ENCODE assay signal across 8 cellular contexts in the genomic region with DNA sequence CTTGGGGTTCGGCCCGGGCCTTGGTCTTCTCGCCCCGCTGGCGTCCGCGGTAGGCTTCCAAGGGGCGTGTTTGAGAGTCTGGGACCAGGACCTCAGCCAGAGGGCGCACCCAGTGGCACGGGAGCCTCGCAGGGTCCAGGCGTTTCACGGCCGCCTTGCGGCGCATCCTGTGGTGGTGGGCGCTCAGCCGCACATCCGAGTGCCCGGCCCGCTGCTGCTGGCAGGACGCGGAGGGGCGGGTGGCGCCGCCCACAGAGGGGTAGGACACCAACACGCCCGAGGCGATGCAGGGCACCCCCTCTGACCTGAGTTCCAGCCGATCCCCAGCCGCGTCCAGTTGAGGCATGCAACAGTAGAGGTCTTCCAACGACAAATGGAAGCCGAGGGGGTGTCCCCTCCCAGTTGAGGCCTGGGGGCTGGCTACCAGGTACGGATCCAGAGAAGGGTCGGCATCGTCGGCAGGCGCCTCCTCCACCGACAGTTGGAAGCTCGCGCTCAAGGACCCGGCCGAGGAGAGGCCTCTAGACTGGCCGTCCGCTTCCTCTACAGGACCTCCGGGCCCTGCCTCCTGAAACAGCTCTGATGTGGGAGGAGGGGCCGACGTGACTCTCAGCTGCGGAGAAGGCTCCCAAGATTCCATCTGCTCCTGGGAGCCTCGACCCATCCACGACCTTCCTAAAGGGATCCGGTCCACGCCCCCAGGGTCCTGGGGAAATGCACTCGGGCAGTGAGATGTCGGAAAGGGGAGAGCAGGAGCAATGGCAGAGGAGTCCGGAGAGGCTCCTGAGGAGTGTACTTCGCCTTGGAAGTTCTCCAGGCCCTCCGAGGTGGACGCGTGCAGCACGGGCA. TPM values are rescaled to one million over a fixed set of nuclear protein-coding genes. Genes with fewer than 3 reads are reported as not detected.
DNase-seq lines count a peak whose midpoint lies in the region; TF ChIP-seq lines count a peak whose summit lies in the region.

No MANE protein-coding gene starts in this region.

- H3K4me3 Mint-ChIP-seq in activated CD4-positive, alpha-beta T cell treated with anti-CD3 and anti-CD28 coated beads, Interleukin-2, amount 10 ng/mL, durations not matched to agents 7 days and 5 days: peak overlapping the region; percentile 69

- DNase-seq in activated T-cell treated with anti-CD3 and anti-CD28 coated beads, Interleukin-2, amount 50 U/mL, for 1 hour: peak; percentile 49
- DNase-seq in activated T-cell treated with anti-CD3 and anti-CD28 coated beads for 4 hours: no peak
- peak; percentile 13 for DNase-seq in activated CD4-positive, alpha-beta T cell treated with anti-CD3 and anti-CD28 coated beads, Interleukin-2, amount 10 ng/mL, durations not matched to agents 7 days and 5 days
- DNase-seq in fibroblast of the aortic adventitia (ENCODE audit: low read depth): no peak
- DNase-seq in posterior cingulate gyrus: peak in 8 of 10 donors; percentile 45 to 93 (median 68)
- no peak for DNase-seq in T1000 (lab: John Stamatoyannopoulos, UW)
- no peak for DNase-seq in SHP77 (lab: John Stamatoyannopoulos, UW)
- no peak for DNase-seq in LoVo (ENCODE audit: low spot score)

- peak; percentile 23 for TF ChIP-seq CTCF in fibroblast of the aortic adventitia (IDR thresholded peaks at IDR 0.05; ENCODE audit: insufficient read depth, low read length)

- intact Hi-C loops in posterior cingulate gyrus (cut with DNase I): no loop called here

- CTCF ChIA-PET in activated CD4-positive, alpha-beta T cell treated with anti-CD3 and anti-CD28 coated beads, Interleukin-2, amount 10 ng/mL, durations not matched to agents 7 days and 5 days (lab: Charles Lee): interaction anchor here (1.4 kb wide), 1 partner anchor 23 kb away, joined by 3 read pairs; no protein-coding TSS in a partner anchor

- no peaks in the 10 kb centered on the region for H3K9me3 Mint-ChIP-seq in activated CD4-positive, alpha-beta T cell treated with anti-CD3 and anti-CD28 coated beads, Interleukin-2, amount 10 ng/mL, durations not matched to agents 7 days and 5 days

- peak overlapping the region; percentile 84 for H3K27ac Mint-ChIP-seq in activated CD4-positive, alpha-beta T cell treated with anti-CD3 and anti-CD28 coated beads, Interleukin-2, amount 10 ng/mL, durations not matched to agents 7 days and 5 days

- H3K4me3 ChIP-seq in fibroblast of the aortic adventitia (ENCODE audit: low read depth, low read length): peak overlapping the region; percentile 44

- POLR2A ChIA-PET in activated CD4-positive, alpha-beta T cell treated with anti-CD3 and anti-CD28 coated beads, Interleukin-2, amount 10 ng/mL, durations not matched to agents 7 days and 5 days (lab: Charles Lee): no interaction called here

- peaks cover under 1% of the 10 kb centered on the region for H3K27me3 Mint-ChIP-seq in activated CD4-positive, alpha-beta T cell treated with anti-CD3 and anti-CD28 coated beads, Interleukin-2, amount 10 ng/mL, durations not matched to agents 7 days and 5 days

- H3K4me1 Mint-ChIP-seq in activated CD4-positive, alpha-beta T cell treated with anti-CD3 and anti-CD28 coated beads, Interleukin-2, amount 10 ng/mL, durations not matched to agents 7 days and 5 days: peaks cover 27% of the 10 kb centered on the region

- no peaks in the 10 kb centered on the region for H3K36me3 Mint-ChIP-seq in activated CD4-positive, alpha-beta T cell treated with anti-CD3 and anti-CD28 coated beads, Interleukin-2, amount 10 ng/mL, durations not matched to agents 7 days and 5 days (ENCODE audit: low read depth)

RNA-seq across cellular contexts. Expression of gene C2orf81, which starts 6.3 kb away (rescaled TPM):
- 1 to 10 TPM; 3.0 to 3.3 TPM for total RNA-seq in activated CD4-positive, alpha-beta T cell treated with anti-CD3 and anti-CD28 coated beads, Interleukin-2, amount 10 ng/mL, durations not matched to agents 7 days and 5 days
- total RNA-seq in fibroblast of the aortic adventitia (ENCODE audit: low replicate concordance): 1.9 and 2.8 TPM in 2 replicates

RNA-seq across cellular contexts. Expression of gene WDR54, which starts 6.4 kb away (rescaled TPM):
- total RNA-seq in activated CD4-positive, alpha-beta T cell treated with anti-CD3 and anti-CD28 coated beads, Interleukin-2, amount 10 ng/mL, durations not matched to agents 7 days and 5 days: 10 to 100 TPM; 71.3 to 80.7 TPM
- total RNA-seq in fibroblast of the aortic adventitia (ENCODE audit: low replicate concordance): 16.9 and 34.3 TPM in 2 replicates

RNA-seq across cellular contexts. Expression of gene RTKN, which starts 26.6 kb away (rescaled TPM):
- total RNA-seq in activated CD4-positive, alpha-beta T cell treated with anti-CD3 and anti-CD28 coated beads, Interleukin-2, amount 10 ng/mL, durations not matched to agents 7 days and 5 days: under 1 TPM; 0.62 to 0.82 TPM
- 12.0 and 15.7 TPM in 2 replicates for total RNA-seq in fibroblast of the aortic adventitia (ENCODE audit: low replicate concordance)

RNA-seq across cellular contexts. Expression of gene DCTN1, which starts 35.0 kb away (rescaled TPM):
- total RNA-seq in activated CD4-positive, alpha-beta T cell treated with anti-CD3 and anti-CD28 coated beads, Interleukin-2, amount 10 ng/mL, durations not matched to agents 7 days and 5 days: 100 to 1,000 TPM; 106 to 132 TPM
- total RNA-seq in fibroblast of the aortic adventitia (ENCODE audit: low replicate concordance): 147 and 293 TPM in 2 replicates

RNA-seq across cellular contexts. Expression of gene INO80B, which starts 39.8 kb away (rescaled TPM):
- total RNA-seq in activated CD4-positive, alpha-beta T cell treated with anti-CD3 and anti-CD28 coated beads, Interleukin-2, amount 10 ng/mL, durations not matched to agents 7 days and 5 days: 10 to 100 TPM; 28.9 to 32.1 TPM
- total RNA-seq in fibroblast of the aortic adventitia (ENCODE audit: low replicate concordance): 13.5 and 28.0 TPM in 2 replicates

Comparison
In these comparisons a context has a peak if more than half of its experiments do, and no peak if none do; other contexts are left out.
1. DNase-seq: peak in activated T-cell treated with anti-CD3 and anti-CD28 coated beads, Interleukin-2, amount 50 U/mL, for 1 hour (single experiment), activated CD4-positive, alpha-beta T cell treated with anti-CD3 and anti-CD28 coated beads, Interleukin-2, amount 10 ng/mL, durations not matched to agents 7 days and 5 days (single experiment) and posterior cingulate gyrus (8 of 10); none in activated T-cell treated with anti-CD3 and anti-CD28 coated beads for 4 hours (single experiment), fibroblast of the aortic adventitia (single experiment), T1000 (single experiment), SHP77 (0 of 2) and LoVo (single experiment).